In genomic region chr5:13115476-13115875, GRCh38 we compare ENCODE assay signal across 21 cellular contexts.
"Had no signal": no experiment of that assay in that cellular context is flagged by ENCODE, and none has a peak within 500 bp of the region (broad histone marks: within the 10 kb centered on the region; RNA-seq: fewer than 3 reads in every experiment).

No MANE protein-coding gene starts in this region.

- H3K4me3 Mint-ChIP-seq: effector memory CD8-positive, alpha-beta T cell; immature natural killer cell; memory B cell; natural killer cell; stimulated activated naive B cell treated with anti-CD40 and anti-IgM and Interleukin-4, amounts not matched to agents 10 μg/mL and 1 μg/mL and 100 μg/mL, for 72 hours; stimulated activated naive CD8-positive, alpha-beta T cell treated with anti-CD3 and anti-CD28 coated beads, Interleukin-15, Interleukin-2, amounts not matched to agents 100 ng/mL and 50 ng/mL, for 24 hours had no signal

- H3K27me3 ChIP-seq: ovary, spleen, transverse colon, upper lobe of right lung, uterus had no signal

- H3K36me3 Mint-ChIP-seq: immature natural killer cell; memory B cell; natural killer cell; stimulated activated naive B cell treated with anti-CD40 and anti-IgM and Interleukin-4, amounts not matched to agents 10 μg/mL and 1 μg/mL and 100 μg/mL, for 72 hours had no signal

- H3K27ac Mint-ChIP-seq: effector memory CD8-positive, alpha-beta T cell; immature natural killer cell; memory B cell; natural killer cell; stimulated activated naive B cell treated with anti-CD40 and anti-IgM and Interleukin-4, amounts not matched to agents 10 μg/mL and 1 μg/mL and 100 μg/mL, for 72 hours; stimulated activated naive CD8-positive, alpha-beta T cell treated with anti-CD3 and anti-CD28 coated beads, Interleukin-15, Interleukin-2, amounts not matched to agents 100 ng/mL and 50 ng/mL, for 24 hours had no signal

- H3K4me3 ChIP-seq: lower lobe of right lung, ovary, psoas muscle, skin epidermis, spleen, transverse colon, upper lobe of right lung, uterus had no signal

- H3K9me3 ChIP-seq: lower lobe of right lung, ovary, upper lobe of right lung, uterus had no signal

- H3K4me1 ChIP-seq: lower lobe of right lung, psoas muscle, spleen, transverse colon, upper lobe of right lung, uterus had no signal

- H3K27me3 Mint-ChIP-seq: effector memory CD8-positive, alpha-beta T cell; memory B cell; stimulated activated naive B cell treated with anti-CD40 and anti-IgM and Interleukin-4, amounts not matched to agents 10 μg/mL and 1 μg/mL and 100 μg/mL, for 72 hours; stimulated activated naive CD8-positive, alpha-beta T cell treated with anti-CD3 and anti-CD28 coated beads, Interleukin-15, Interleukin-2, amounts not matched to agents 100 ng/mL and 50 ng/mL, for 24 hours had no signal

- DNase-seq: cortex of kidney; effector memory CD8-positive, alpha-beta T cell; hypothalamus; immature natural killer cell; left ventricle myocardium superior; lower lobe of right lung; natural killer cell; occipital lobe; ovary; posterior cingulate gyrus; psoas muscle; right cardiac atrium; spleen; stimulated activated CD4-positive, alpha-beta T cell treated with anti-CD3 and anti-CD28 coated beads, Interleukin-2, amount 100 ng/mL, for 48 hours; stimulated activated naive B cell treated with anti-CD40 and anti-IgM and Interleukin-4, amounts not matched to agents 10 μg/mL and 1 μg/mL and 100 μg/mL, for 72 hours; transverse colon; upper lobe of right lung; uterus had no signal

- H3K36me3 ChIP-seq: lower lobe of right lung, ovary, spleen, transverse colon, upper lobe of right lung, uterus had no signal

- H3K27ac ChIP-seq: lower lobe of right lung, ovary, psoas muscle, skin epidermis, spleen, transverse colon, upper lobe of right lung, uterus had no signal

- ATAC-seq: effector memory CD8-positive, alpha-beta T cell; left ventricle myocardium superior; lower lobe of right lung; natural killer cell; psoas muscle; right cardiac atrium; stimulated activated naive B cell treated with anti-CD40 and anti-IgM and Interleukin-4, amounts not matched to agents 10 μg/mL and 1 μg/mL and 100 μg/mL, for 72 hours; upper lobe of right lung had no signal

- H3K4me1 Mint-ChIP-seq: immature natural killer cell; memory B cell; natural killer cell; stimulated activated naive B cell treated with anti-CD40 and anti-IgM and Interleukin-4, amounts not matched to agents 10 μg/mL and 1 μg/mL and 100 μg/mL, for 72 hours had no signal
